In genomic region chrX:56817179-56817578, GRCh38 we compare ENCODE assay signal across 24 cellular contexts.
"Had no signal": no experiment of that assay in that cellular context is flagged by ENCODE, and none has a peak within 500 bp of the region (broad histone marks: within the 10 kb centered on the region; RNA-seq: fewer than 3 reads in every experiment).

No MANE protein-coding gene starts in this region.

- H3K9me3 ChIP-seq: body of pancreas, esophagus squamous epithelium, left ventricle myocardium inferior, thyroid gland, upper lobe of left lung, vagina had no signal

- H3K27me3 ChIP-seq: body of pancreas, esophagus squamous epithelium, thyroid gland, upper lobe of left lung, vagina had no signal

- DNase-seq: activated B cell treated with CpG ODN at 0.5 μM for 24 hours; activated CD4-positive, alpha-beta T cell treated with anti-CD3 and anti-CD28 coated beads, Interleukin-2, amount 50 U/mL, for 1 hour; activated CD8-positive, alpha-beta T cell treated with anti-CD3 and anti-CD28 coated beads for 36 hours; activated T-cell treated with anti-CD3 and anti-CD28 coated beads, Interleukin-2, amount 50 U/mL, for 48 hours; anterior cingulate cortex; body of pancreas; effector CD8-positive, alpha-beta T cell; esophagus squamous epithelium; foreskin melanocyte; heart right ventricle; kidney glomerular epithelial cell; left ventricle myocardium inferior; stimulated activated CD4-positive, alpha-beta T cell treated with anti-CD3 and anti-CD28 coated beads, Interleukin-12 subunit alpha, Interleukin-12 subunit beta, amount 100 ng/mL, for 4 hours; stimulated activated CD4-positive, alpha-beta T cell treated with anti-CD3 and anti-CD28 coated beads, Interleukin-4, amount 100 ng/mL, for 1 hour; substantia nigra; T-helper 2 cell; thyroid gland; upper lobe of left lung had no signal

- H3K36me3 ChIP-seq: esophagus squamous epithelium, left ventricle myocardium inferior, thyroid gland, upper lobe of left lung, vagina had no signal

- H3K4me3 ChIP-seq: body of pancreas, esophagus squamous epithelium, heart right ventricle, left ventricle myocardium inferior, lung, skin epidermis, thyroid gland, upper lobe of left lung, vagina had no signal

- H3K27ac ChIP-seq: body of pancreas, epithelial cell of prostate, esophagus squamous epithelium, heart right ventricle, left ventricle myocardium inferior, skin epidermis, thyroid gland, upper lobe of left lung, vagina had no signal

- ATAC-seq: activated CD8-positive, alpha-beta T cell treated with anti-CD3 and anti-CD28 coated beads for 36 hours; activated naive CD4-positive, alpha-beta T cell treated with anti-CD3 and anti-CD28 coated beads, Interleukin-2, amount 50 U/mL, for 72 hours; body of pancreas; heart right ventricle; sciatic nerve had no signal
